Comparison of ENCODE assay signal across 9 cellular contexts in the genomic region with DNA sequence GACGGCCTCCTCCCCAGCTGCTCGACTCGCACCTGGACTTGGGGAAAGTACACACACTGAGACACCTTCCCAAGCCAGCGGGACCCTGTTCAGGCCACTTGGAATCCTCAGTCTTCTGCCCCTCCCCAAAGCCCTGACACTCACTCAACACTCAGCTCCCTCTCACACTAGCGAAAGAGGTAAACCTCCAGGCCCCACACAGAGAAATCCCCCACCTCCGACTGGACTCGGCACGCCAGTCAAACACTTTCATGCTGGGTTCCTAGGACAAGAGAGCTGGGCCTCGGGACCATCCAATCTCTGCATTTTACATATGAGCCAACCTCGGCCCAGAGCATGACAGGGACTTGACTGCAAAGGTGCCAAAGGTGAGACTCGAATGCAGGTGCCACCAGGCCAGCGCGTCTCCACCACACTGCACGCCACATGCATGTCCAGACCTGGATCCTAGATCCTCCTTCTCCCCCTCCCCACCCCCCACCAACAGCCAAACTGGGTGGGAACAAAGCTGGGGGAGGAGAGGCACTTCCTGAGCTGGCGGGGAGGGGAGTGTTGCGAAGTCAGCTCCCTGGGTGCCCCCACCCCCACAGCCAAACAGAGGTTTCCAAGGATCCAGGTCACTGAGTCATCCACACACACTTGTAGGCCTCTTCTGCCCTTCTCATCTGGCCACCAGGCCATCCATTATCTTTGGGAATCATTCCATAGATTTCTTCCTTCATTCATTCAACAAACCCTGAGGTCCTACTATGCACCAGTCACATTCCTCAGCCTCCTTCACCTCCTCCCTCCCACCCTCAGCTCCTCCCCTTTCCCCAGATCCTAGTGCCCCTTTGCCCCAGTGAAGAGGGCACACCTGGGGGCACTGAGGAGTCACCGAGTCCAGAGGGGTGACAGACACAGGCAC. TPM values are rescaled to one million over a fixed set of nuclear protein-coding genes. Genes with fewer than 3 reads are reported as not detected.
DNase-seq lines count a peak whose midpoint lies in the region; ATAC-seq and TF ChIP-seq lines count a peak whose summit lies in the region.
"Had no signal": no experiment of that assay in that cellular context is flagged by ENCODE, and none has a peak within 500 bp of the region (broad histone marks: within the 10 kb centered on the region; RNA-seq: fewer than 3 reads in every experiment).

No MANE protein-coding gene starts in this region.

- peak; percentile 47 for DNase-seq in Daoy (ENCODE audit: low read depth)
- DNase-seq in HFF-Myc (ENCODE audit: extremely low read depth, low read depth): peak; percentile 24
- peak; percentile 51 for DNase-seq in activated T-helper 9 cell treated with anti-CD3 and anti-CD28 coated beads, Interleukin-2, amount 50 U/mL, for 16 hours (ENCODE audit: low read depth)
- no peak for DNase-seq in naive B cell
- DNase-seq in middle frontal gyrus (ENCODE audit: extremely low spot score, low spot score): no peak
- no peak for DNase-seq in WTC11 (ENCODE audit: low spot score)
- DNase-seq: spleen had no signal

- peaks cover 0 to 4% (median 0%) of the 10 kb centered on the region in 7 donors for H3K9me3 Mint-ChIP-seq in naive B cell
- H3K9me3 Mint-ChIP-seq in WTC11: peaks cover 25% of the 10 kb centered on the region

- CTCF ChIA-PET in WTC11 (lab: Charles Lee): interaction anchor here (1.1 to 1.8 kb wide), 5 partner anchors 10 to 176 kb away, joined by 3 to 5 read pairs (median 3); no protein-coding TSS in a partner anchor

- ATAC-seq in naive B cell (ENCODE audit: low read depth in 2 of 2): no peak
- no peak for ATAC-seq in HG02623 (IDR thresholded peaks at IDR 0.05; ENCODE audit: unreplicated experiment)
- ATAC-seq in WTC11: no peak; the same call in 1 of the 2 replicates
- no peak for ATAC-seq in GM21515 (IDR thresholded peaks at IDR 0.05; ENCODE audit: unreplicated experiment)

- H3K4me3 Mint-ChIP-seq in naive B cell: peak overlapping the region in 7 of 8 donors; percentile 15 to 79 (median 65)
- no peak overlapping the region for H3K4me3 Mint-ChIP-seq in WTC11

- H3K4me1 Mint-ChIP-seq in naive B cell (peaks cover 10 to 68% (median 51%) of the 10 kb centered on the region in 3 donors), WTC11 (peaks cover 12% of the 10 kb centered on the region)

- H3K36me3 Mint-ChIP-seq in naive B cell (no peaks in the 10 kb centered on the region), WTC11 (peaks cover 8% of the 10 kb centered on the region)

- H3K27me3 Mint-ChIP-seq in naive B cell (no peaks in the 10 kb centered on the region), WTC11 (ENCODE audit: low read depth) (no peaks in the 10 kb centered on the region; the same call in 1 of the 2 replicates)

- POLR2A ChIA-PET in WTC11 (lab: Charles Lee): interaction anchor here (1.4 kb wide), 1 partner anchor 28 kb away, joined by 3 read pairs; no protein-coding TSS in a partner anchor

- H3K27ac Mint-ChIP-seq in naive B cell (peak overlapping the region in 5 of 6 donors; percentile 78 to 96 (median 92)), WTC11 (no peak overlapping the region)

- TF ChIP-seq CTCF in HFF-Myc (IDR thresholded peaks at IDR 0.05; ENCODE audit: low read depth, low read length, missing control alignments) (no peak), WTC11 (IDR thresholded peaks at IDR 0.05) (no peak)

- H3K4me3 ChIP-seq in HFF-Myc (replicated peaks; ENCODE audit: low read depth, low read length): no peak overlapping the region

TF ChIP-seq in WTC11, 78 proteins besides CTCF, POLR2A, EP300 and RAD21:
- TF ChIP-seq, protein P1, sequence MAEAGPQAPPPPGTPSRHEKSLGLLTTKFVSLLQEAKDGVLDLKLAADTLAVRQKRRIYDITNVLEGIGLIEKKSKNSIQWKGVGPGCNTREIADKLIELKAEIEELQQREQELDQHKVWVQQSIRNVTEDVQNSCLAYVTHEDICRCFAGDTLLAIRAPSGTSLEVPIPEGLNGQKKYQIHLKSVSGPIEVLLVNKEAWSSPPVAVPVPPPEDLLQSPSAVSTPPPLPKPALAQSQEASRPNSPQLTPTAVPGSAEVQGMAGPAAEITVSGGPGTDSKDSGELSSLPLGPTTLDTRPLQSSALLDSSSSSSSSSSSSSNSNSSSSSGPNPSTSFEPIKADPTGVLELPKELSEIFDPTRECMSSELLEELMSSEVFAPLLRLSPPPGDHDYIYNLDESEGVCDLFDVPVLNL (CRISPR knock-in tag; IDR thresholded peaks at IDR 0.05; ENCODE audit: borderline replicate concordance, low read depth): no peak
- no peak for TF ChIP-seq OVOL2 (CRISPR knock-in tag; IDR thresholded peaks at IDR 0.05; ENCODE audit: borderline replicate concordance)
- TF ChIP-seq, protein P2, sequence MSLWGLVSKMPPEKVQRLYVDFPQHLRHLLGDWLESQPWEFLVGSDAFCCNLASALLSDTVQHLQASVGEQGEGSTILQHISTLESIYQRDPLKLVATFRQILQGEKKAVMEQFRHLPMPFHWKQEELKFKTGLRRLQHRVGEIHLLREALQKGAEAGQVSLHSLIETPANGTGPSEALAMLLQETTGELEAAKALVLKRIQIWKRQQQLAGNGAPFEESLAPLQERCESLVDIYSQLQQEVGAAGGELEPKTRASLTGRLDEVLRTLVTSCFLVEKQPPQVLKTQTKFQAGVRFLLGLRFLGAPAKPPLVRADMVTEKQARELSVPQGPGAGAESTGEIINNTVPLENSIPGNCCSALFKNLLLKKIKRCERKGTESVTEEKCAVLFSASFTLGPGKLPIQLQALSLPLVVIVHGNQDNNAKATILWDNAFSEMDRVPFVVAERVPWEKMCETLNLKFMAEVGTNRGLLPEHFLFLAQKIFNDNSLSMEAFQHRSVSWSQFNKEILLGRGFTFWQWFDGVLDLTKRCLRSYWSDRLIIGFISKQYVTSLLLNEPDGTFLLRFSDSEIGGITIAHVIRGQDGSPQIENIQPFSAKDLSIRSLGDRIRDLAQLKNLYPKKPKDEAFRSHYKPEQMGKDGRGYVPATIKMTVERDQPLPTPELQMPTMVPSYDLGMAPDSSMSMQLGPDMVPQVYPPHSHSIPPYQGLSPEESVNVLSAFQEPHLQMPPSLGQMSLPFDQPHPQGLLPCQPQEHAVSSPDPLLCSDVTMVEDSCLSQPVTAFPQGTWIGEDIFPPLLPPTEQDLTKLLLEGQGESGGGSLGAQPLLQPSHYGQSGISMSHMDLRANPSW (CRISPR knock-in tag; conservative IDR thresholded peaks at IDR 0.05; ENCODE audit: low read depth): no peak
- TF ChIP-seq, protein P3, sequence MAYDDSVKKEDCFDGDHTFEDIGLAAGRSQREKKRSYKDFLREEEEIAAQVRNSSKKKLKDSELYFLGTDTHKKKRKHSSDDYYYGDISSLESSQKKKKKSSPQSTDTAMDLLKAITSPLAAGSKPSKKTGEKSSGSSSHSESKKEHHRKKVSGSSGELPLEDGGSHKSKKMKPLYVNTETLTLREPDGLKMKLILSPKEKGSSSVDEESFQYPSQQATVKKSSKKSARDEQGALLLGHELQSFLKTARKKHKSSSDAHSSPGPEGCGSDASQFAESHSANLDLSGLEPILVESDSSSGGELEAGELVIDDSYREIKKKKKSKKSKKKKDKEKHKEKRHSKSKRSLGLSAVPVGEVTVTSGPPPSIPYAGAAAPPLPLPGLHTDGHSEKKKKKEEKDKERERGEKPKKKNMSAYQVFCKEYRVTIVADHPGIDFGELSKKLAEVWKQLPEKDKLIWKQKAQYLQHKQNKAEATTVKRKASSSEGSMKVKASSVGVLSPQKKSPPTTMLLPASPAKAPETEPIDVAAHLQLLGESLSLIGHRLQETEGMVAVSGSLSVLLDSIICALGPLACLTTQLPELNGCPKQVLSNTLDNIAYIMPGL (CRISPR knock-in tag; IDR thresholded peaks at IDR 0.05): no peak
- TF ChIP-seq EMX1 (CRISPR knock-in tag; IDR thresholded peaks at IDR 0.05): no peak
- TF ChIP-seq FOXP1 (CRISPR knock-in tag; IDR thresholded peaks at IDR 0.05; ENCODE audit: borderline replicate concordance): no peak
- TF ChIP-seq TCF7 (CRISPR knock-in tag; IDR thresholded peaks at IDR 0.05; ENCODE audit: low read depth): no peak
- no peak for TF ChIP-seq CBFB (CRISPR knock-in tag; IDR thresholded peaks at IDR 0.05; ENCODE audit: low read depth)
- TF ChIP-seq, protein P4, sequence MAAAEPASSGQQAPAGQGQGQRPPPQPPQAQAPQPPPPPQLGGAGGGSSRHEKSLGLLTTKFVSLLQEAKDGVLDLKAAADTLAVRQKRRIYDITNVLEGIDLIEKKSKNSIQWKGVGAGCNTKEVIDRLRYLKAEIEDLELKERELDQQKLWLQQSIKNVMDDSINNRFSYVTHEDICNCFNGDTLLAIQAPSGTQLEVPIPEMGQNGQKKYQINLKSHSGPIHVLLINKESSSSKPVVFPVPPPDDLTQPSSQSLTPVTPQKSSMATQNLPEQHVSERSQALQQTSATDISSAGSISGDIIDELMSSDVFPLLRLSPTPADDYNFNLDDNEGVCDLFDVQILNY (CRISPR knock-in tag; IDR thresholded peaks at IDR 0.05): no peak
- TF ChIP-seq, protein P5, sequence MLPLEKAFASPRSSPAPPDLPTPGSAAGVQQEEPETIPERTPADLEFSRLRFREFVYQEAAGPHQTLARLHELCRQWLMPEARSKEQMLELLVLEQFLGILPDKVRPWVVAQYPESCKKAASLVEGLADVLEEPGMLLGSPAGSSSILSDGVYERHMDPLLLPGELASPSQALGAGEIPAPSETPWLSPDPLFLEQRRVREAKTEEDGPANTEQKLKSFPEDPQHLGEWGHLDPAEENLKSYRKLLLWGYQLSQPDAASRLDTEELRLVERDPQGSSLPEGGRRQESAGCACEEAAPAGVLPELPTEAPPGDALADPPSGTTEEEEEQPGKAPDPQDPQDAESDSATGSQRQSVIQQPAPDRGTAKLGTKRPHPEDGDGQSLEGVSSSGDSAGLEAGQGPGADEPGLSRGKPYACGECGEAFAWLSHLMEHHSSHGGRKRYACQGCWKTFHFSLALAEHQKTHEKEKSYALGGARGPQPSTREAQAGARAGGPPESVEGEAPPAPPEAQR (CRISPR knock-in tag; IDR thresholded peaks at IDR 0.05): no peak
- TF ChIP-seq GABPB1 (CRISPR knock-in tag; IDR thresholded peaks at IDR 0.05): no peak
- TF ChIP-seq, protein P6, sequence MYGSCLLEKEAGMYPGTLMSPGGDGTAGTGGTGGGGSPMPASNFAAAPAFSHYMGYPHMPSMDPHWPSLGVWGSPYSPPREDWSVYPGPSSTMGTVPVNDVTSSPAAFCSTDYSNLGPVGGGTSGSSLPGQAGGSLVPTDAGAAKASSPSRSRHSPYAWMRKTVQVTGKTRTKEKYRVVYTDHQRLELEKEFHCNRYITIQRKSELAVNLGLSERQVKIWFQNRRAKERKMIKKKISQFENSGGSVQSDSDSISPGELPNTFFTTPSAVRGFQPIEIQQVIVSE (CRISPR knock-in tag; IDR thresholded peaks at IDR 0.05; ENCODE audit: borderline replicate concordance): no peak
TF ChIP-seq in WTC11: peak in this region for 0.

RNA-seq across cellular contexts. Expression of a gene that starts 10.7 kb away (rescaled TPM):
- total RNA-seq in Daoy (2014; rRNA removed; shearing (Covaris generic)): not detected in 2 replicates
- polyA plus RNA-seq in naive B cell (ENCODE audit: low read depth in 6 of 6): 10 to 100 TPM in 3 of 6 donors, 1 to 10 TPM in 3; 5.6 to 21.0 (median 10.5) TPM
- 0.30 to 0.37 TPM (median 0.32 TPM) in 3 replicates for total RNA-seq in WTC11 (2021)

Comparison
In these comparisons a context has a peak if more than half of its experiments do, and no peak if none do; other contexts are left out.
1. DNase-seq: peak in Daoy (single experiment), HFF-Myc (single experiment) and activated T-helper 9 cell treated with anti-CD3 and anti-CD28 coated beads, Interleukin-2, amount 50 U/mL, for 16 hours (single experiment); none in naive B cell (single experiment), middle frontal gyrus (single experiment) and WTC11 (single experiment).